13 cellular contexts compared by ENCODE assay signal in genomic region chr2:63057249-63058148, GRCh38. TPM values are rescaled to one million over a fixed set of nuclear protein-coding genes. Genes with fewer than 3 reads are reported as not detected.
A peak's percentile ranks its signal among the peaks of the same experiment; 100 is the strongest.
DNase-seq lines count a peak whose midpoint lies in the region; ATAC-seq and TF ChIP-seq lines count a peak whose summit lies in the region.
"Had no signal": no experiment of that assay in that cellular context is flagged by ENCODE, and none has a peak within 500 bp of the region (broad histone marks: within the 10 kb centered on the region; RNA-seq: fewer than 3 reads in every experiment).

No MANE protein-coding gene starts in this region.

- no peak overlapping the region for H2AFZ ChIP-seq in osteoblast (ENCODE audit: low read length)

- peak overlapping the region; percentile 19 for H3K4me3 Mint-ChIP-seq in T-helper 2 cell treated with Interferon-gamma antibody and Interleukin-4, amounts not matched to agents 5 μg/mL and 100 μg/mL, for 36 hours
- peak overlapping the region; percentile 25 to 56 for H3K4me3 Mint-ChIP-seq in effector memory CD8-positive, alpha-beta T cell

- H3K9me3 ChIP-seq in HUES64 (ENCODE audit: insufficient read depth, low read depth, low read length) = no peaks in the 10 kb centered on the region
- H3K9me3 ChIP-seq in osteoblast (ENCODE audit: low read depth, low read length) = no peaks in the 10 kb centered on the region
- H3K9me3 ChIP-seq in right atrium auricular region = peaks cover 0 to 6% of the 10 kb centered on the region in 2 donors

- H3K27ac ChIP-seq in HUES64 (ENCODE audit: low read depth, low read length) (no peak overlapping the region), osteoblast (ENCODE audit: low read depth, low read length) (no peak overlapping the region), right atrium auricular region (no peak overlapping the region)

- H3K4me1 Mint-ChIP-seq in T-helper 2 cell treated with Interferon-gamma antibody and Interleukin-4, amounts not matched to agents 5 μg/mL and 100 μg/mL, for 36 hours (ENCODE audit: low read depth) = peaks cover 41% of the 10 kb centered on the region
- H3K4me1 Mint-ChIP-seq in effector memory CD8-positive, alpha-beta T cell (ENCODE audit: low read depth in 2 of 2) = peaks cover 36 to 37% of the 10 kb centered on the region in 2 donors

- no peaks in the 10 kb centered on the region for H3K9me3 Mint-ChIP-seq in T-helper 2 cell treated with Interferon-gamma antibody and Interleukin-4, amounts not matched to agents 5 μg/mL and 100 μg/mL, for 36 hours
- no peaks in the 10 kb centered on the region for H3K9me3 Mint-ChIP-seq in effector memory CD8-positive, alpha-beta T cell

- no peak for ATAC-seq in effector memory CD8-positive, alpha-beta T cell (replicated peaks)
- ATAC-seq in HG02678 (IDR thresholded peaks at IDR 0.05; ENCODE audit: unreplicated experiment) = no peak

- H3K27me3 ChIP-seq in HUES64 (ENCODE audit: insufficient read depth, low read length) (peaks cover 99% of the 10 kb centered on the region), osteoblast (ENCODE audit: insufficient read depth, low read length) (peaks cover 96% of the 10 kb centered on the region), right atrium auricular region (peaks cover 78 to 79% of the 10 kb centered on the region in 2 donors)

- H3K36me3 ChIP-seq in HUES64 (ENCODE audit: insufficient read depth, low read length) (no peaks in the 10 kb centered on the region), osteoblast (ENCODE audit: insufficient read depth, low read length) (no peaks in the 10 kb centered on the region), right atrium auricular region (no peaks in the 10 kb centered on the region)

- no peak for TF ChIP-seq CTCF in osteoblast (IDR thresholded peaks at IDR 0.05; ENCODE audit: extremely low read depth, low read depth, low read length)
- TF ChIP-seq CTCF in right atrium auricular region (IDR thresholded peaks at IDR 0.05) = no peak

- H3K4me1 ChIP-seq in HUES64 (ENCODE audit: insufficient read depth, low read length) (peaks cover 46% of the 10 kb centered on the region), osteoblast (ENCODE audit: insufficient read depth, low read length) (peaks cover 5% of the 10 kb centered on the region), right atrium auricular region (peaks cover 0 to 55% of the 10 kb centered on the region in 2 donors)

- H3K9ac ChIP-seq in HUES64 (ENCODE audit: low read depth, low read length) = no peak overlapping the region

- H3K4me2 ChIP-seq in osteoblast (ENCODE audit: insufficient read depth, low read length) = no peak overlapping the region

- DNase-seq in T-helper 2 cell treated with Interferon-gamma antibody and Interleukin-4, amounts not matched to agents 5 μg/mL and 100 μg/mL, for 36 hours (ENCODE audit: low spot score) = no peak
- DNase-seq in T-helper 2 cell = no peak
- DNase-seq in effector memory CD8-positive, alpha-beta T cell = no peak
- DNase-seq in osteoblast (ENCODE audit: insufficient read length, low spot score, missing footprints) = peak; percentile 62
- no peak for DNase-seq in amniotic stem cell (lab: John Stamatoyannopoulos, UW)
- DNase-seq in right atrium auricular region (ENCODE audit: low spot score) = no peak
- DNase-seq: cerebellar nuclear complex, kidney glomerular epithelial cell, NCI-H187 had no signal

- H3K79me2 ChIP-seq in osteoblast (ENCODE audit: insufficient read depth, low read length) = no peaks in the 10 kb centered on the region

- H3K4me3 ChIP-seq in HUES64 (ENCODE audit: low read length) = peak overlapping the region; percentile 20
- H3K4me3 ChIP-seq in osteoblast (ENCODE audit: insufficient read depth, low read length) = no peak overlapping the region
- no peak overlapping the region for H3K4me3 ChIP-seq in right atrium auricular region

- WGBS in HUES64 = 1% methylated on average over 34 of the region's 35 CpGs

- peak overlapping the region; percentile 3 for H3K27ac Mint-ChIP-seq in T-helper 2 cell treated with Interferon-gamma antibody and Interleukin-4, amounts not matched to agents 5 μg/mL and 100 μg/mL, for 36 hours
- H3K27ac Mint-ChIP-seq in effector memory CD8-positive, alpha-beta T cell = no peak overlapping the region

- H3K36me3 Mint-ChIP-seq in T-helper 2 cell treated with Interferon-gamma antibody and Interleukin-4, amounts not matched to agents 5 μg/mL and 100 μg/mL, for 36 hours (ENCODE audit: low read depth) = peaks cover 4% of the 10 kb centered on the region
- H3K36me3 Mint-ChIP-seq in effector memory CD8-positive, alpha-beta T cell (ENCODE audit: insufficient read depth) = peaks cover 12% of the 10 kb centered on the region

- H4K20me1 ChIP-seq in osteoblast (ENCODE audit: insufficient read depth, low read length) = no peaks in the 10 kb centered on the region

- peaks cover 88% of the 10 kb centered on the region for H3K27me3 Mint-ChIP-seq in T-helper 2 cell treated with Interferon-gamma antibody and Interleukin-4, amounts not matched to agents 5 μg/mL and 100 μg/mL, for 36 hours (ENCODE audit: low read depth)
- peaks cover 84 to 91% of the 10 kb centered on the region in 2 donors for H3K27me3 Mint-ChIP-seq in effector memory CD8-positive, alpha-beta T cell

RNA-seq across cellular contexts. Expression of gene OTX1, which starts 6.9 kb away (rescaled TPM):
- polyA plus RNA-seq in HUES64 (2013, experiment 1 of 2) = 0.75 TPM
- polyA plus RNA-seq in HUES64 (2013, experiment 2 of 2) = 1.2 TPM
- not detected in 2 replicates for total RNA-seq in osteoblast
- not detected for total RNA-seq in right atrium auricular region
- total RNA-seq: subcutaneous adipose tissue; T-helper 2 cell treated with Interferon-gamma antibody and Interleukin-4, amounts not matched to agents 100 ng/mL and 5 ng/mL, for 36 hours had no signal
